Comparison of ENCODE assay signal across 14 cellular contexts in genomic region chr2:3267869-3268704, GRCh38.
"Had no signal": no experiment of that assay in that cellular context is flagged by ENCODE, and none has a peak within 500 bp of the region (broad histone marks: within the 10 kb centered on the region; RNA-seq: fewer than 3 reads in every experiment).

No MANE protein-coding gene starts in this region.

- H3K27me3 Mint-ChIP-seq: activated naive CD4-positive, alpha-beta T cell treated with anti-CD3 and anti-CD28 coated beads, Interleukin-2, amount 10 ng/mL, durations not matched to agents 7 days and 5 days; central memory CD8-positive, alpha-beta T cell; dendritic cell treated with granulocyte-macrophage colony-stimulating factor and Interleukin-4, amounts not matched to agents 40 ng/mL and 50 ng/mL, for 4 days had no signal

- H3K27me3 ChIP-seq: adrenal gland, ovary, tibial nerve had no signal

- H3K4me1 Mint-ChIP-seq: activated naive CD4-positive, alpha-beta T cell treated with anti-CD3 and anti-CD28 coated beads, Interleukin-2, amount 10 ng/mL, durations not matched to agents 7 days and 5 days had no signal

- H3K9me3 Mint-ChIP-seq: activated naive CD4-positive, alpha-beta T cell treated with anti-CD3 and anti-CD28 coated beads, Interleukin-2, amount 10 ng/mL, durations not matched to agents 7 days and 5 days; central memory CD8-positive, alpha-beta T cell had no signal

- DNase-seq: activated CD4-positive, alpha-beta T cell treated with anti-CD3 and anti-CD28 coated beads, Interleukin-2, amount 50 U/mL, for 1 hour; activated naive CD4-positive, alpha-beta T cell treated with anti-CD3 and anti-CD28 coated beads, Interleukin-2, amount 10 ng/mL, durations not matched to agents 7 days and 5 days; erythroblast; left cardiac atrium; nephron progenitor cell; stimulated activated CD4-positive, alpha-beta T cell treated with anti-CD3 and anti-CD28 coated beads, Interleukin-15, amount 100 ng/mL, for 24 hours; stimulated activated CD4-positive, alpha-beta T cell treated with anti-CD3 and anti-CD28 coated beads, Interleukin-4, amount 100 ng/mL, for 24 hours; T-helper 2 cell had no signal

- H3K4me1 ChIP-seq: tibial nerve had no signal

- H3K4me3 ChIP-seq: adrenal gland, ovary, tibial nerve had no signal

- H3K4me3 Mint-ChIP-seq: activated naive CD4-positive, alpha-beta T cell treated with anti-CD3 and anti-CD28 coated beads, Interleukin-2, amount 10 ng/mL, durations not matched to agents 7 days and 5 days; central memory CD8-positive, alpha-beta T cell; dendritic cell treated with granulocyte-macrophage colony-stimulating factor and Interleukin-4, amounts not matched to agents 40 ng/mL and 50 ng/mL, for 4 days; nephron progenitor cell had no signal

- H3K36me3 ChIP-seq: adrenal gland, ovary had no signal

- H3K27ac Mint-ChIP-seq: activated naive CD4-positive, alpha-beta T cell treated with anti-CD3 and anti-CD28 coated beads, Interleukin-2, amount 10 ng/mL, durations not matched to agents 7 days and 5 days; activated T-helper 2 cell treated with anti-CD3 and anti-CD28 coated beads, Interferon-gamma antibody, Interleukin-2, Interleukin-4, amounts not matched to agents 10 μg/mL and 5 μg/mL and 100 μg/mL, durations not matched to agents 14 hours and 24 hours and 36 hours; dendritic cell treated with granulocyte-macrophage colony-stimulating factor and Interleukin-4, amounts not matched to agents 40 ng/mL and 50 ng/mL, for 4 days; nephron progenitor cell had no signal

- H3K9me3 ChIP-seq: adrenal gland, ovary had no signal

- ATAC-seq: left cardiac atrium had no signal

- H3K27ac ChIP-seq: adrenal gland, ovary, tibial nerve had no signal
